ENCODE assay signal across 9 cellular contexts in genomic region chr1:25065246-25066238, GRCh38.
DNase-seq lines count a peak whose midpoint lies in the region; ATAC-seq and TF ChIP-seq lines count a peak whose summit lies in the region.
"Had no signal": no experiment of that assay in that cellular context is flagged by ENCODE, and none has a peak within 500 bp of the region (broad histone marks: within the 10 kb centered on the region; RNA-seq: fewer than 3 reads in every experiment).

No MANE protein-coding gene starts in this region.

- no peak overlapping the region for H3K27ac Mint-ChIP-seq in Caco-2 (ENCODE audit: unreplicated experiment)

- ATAC-seq in RWPE2 (ENCODE audit: low read depth) = no peak
- no peak for ATAC-seq in GM18498 (IDR thresholded peaks at IDR 0.05; ENCODE audit: unreplicated experiment)

- intact Hi-C loops in Caco-2 (cut with micrococcal nuclease; ENCODE audit: unreplicated experiment) = no loop called here

- H3K36me3 ChIP-seq in RWPE2 (ENCODE audit: low read depth) (no peaks in the 10 kb centered on the region), Caco-2 (ENCODE audit: control insufficient read depth, insufficient read depth, low read length) (no peaks in the 10 kb centered on the region)
- H3K36me3 ChIP-seq: cardiac muscle cell had no signal

- H3K4me3 ChIP-seq in RWPE2 (ENCODE audit: severe bottlenecking) = no peak overlapping the region
- no peak overlapping the region for H3K4me3 ChIP-seq in Caco-2 (ENCODE audit: low read depth, low read length)
- H3K4me3 ChIP-seq: cardiac muscle cell had no signal

- H3K4me1 Mint-ChIP-seq in Caco-2 (ENCODE audit: low read depth, unreplicated experiment) = no peaks in the 10 kb centered on the region

- no peaks in the 10 kb centered on the region for H3K9me3 Mint-ChIP-seq in Caco-2 (ENCODE audit: unreplicated experiment)

- no peaks in the 10 kb centered on the region for H3K36me3 Mint-ChIP-seq in Caco-2 (ENCODE audit: insufficient read depth, unreplicated experiment)

- POLR2A ChIA-PET in Caco-2 (lab: Charles Lee) = no interaction called here

- DNase-seq in ELF-1 (ENCODE audit: low read depth, low spot score) (peak; percentile 29), RWPE2 (ENCODE audit: low spot score) (peak; percentile 23), fibroblast of gingiva (ENCODE audit: low read depth) (peak; percentile 6), NCI-H1092 (lab: John Stamatoyannopoulos, UW) (no peak), Caco-2 (no peak)
- peak; percentile 34 to 39 for DNase-seq in stimulated activated CD8-positive, alpha-beta memory T cell treated with anti-CD3 and anti-CD28 coated beads, Interleukin-2, amount 100 ng/mL, for 1 hour (ENCODE audit: low read depth in 2 of 2)
- DNase-seq: stimulated activated CD4-positive, alpha-beta T cell treated with anti-CD3 and anti-CD28 coated beads, Interleukin-2, amount 100 ng/mL, for 48 hours had no signal

- no peak overlapping the region for H3K4me3 Mint-ChIP-seq in Caco-2 (ENCODE audit: unreplicated experiment)

- CTCF ChIA-PET in Caco-2 (lab: Charles Lee) = no interaction called here

- H3K4me1 ChIP-seq in RWPE2 (ENCODE audit: insufficient read depth, poor library complexity, severe bottlenecking) = no peaks in the 10 kb centered on the region
- no peaks in the 10 kb centered on the region for H3K4me1 ChIP-seq in Caco-2

- no peak for TF ChIP-seq CTCF in RWPE2 (IDR thresholded peaks at IDR 0.05; ENCODE audit: poor library complexity, severe bottlenecking)
- TF ChIP-seq CTCF in Caco-2 (IDR thresholded peaks at IDR 0.05; ENCODE audit: insufficient read depth in 1 of 2, low read depth in 1 of 2, low read length in 1 of 2, severe bottlenecking in 1 of 2, unreplicated experiment in 1 of 2) = no peak

- no peak overlapping the region for H3K27ac ChIP-seq in RWPE2 (ENCODE audit: poor library complexity, severe bottlenecking)
- H3K27ac ChIP-seq: cardiac muscle cell had no signal

- H3K27me3 Mint-ChIP-seq in Caco-2 (ENCODE audit: insufficient read depth, unreplicated experiment) = no peaks in the 10 kb centered on the region

- H3K27me3 ChIP-seq in RWPE2 (ENCODE audit: insufficient read depth, poor library complexity, severe bottlenecking) = no peaks in the 10 kb centered on the region
- H3K27me3 ChIP-seq in Caco-2 (replicated peaks; ENCODE audit: control insufficient read depth, insufficient read depth, low read length) = no peaks in the 10 kb centered on the region
- H3K27me3 ChIP-seq: cardiac muscle cell had no signal

- BruUV-seq in Caco-2 (replicated peaks; lab: Mats Ljungman, UMichigan) = no TSS peak

- H3K9me3 ChIP-seq in RWPE2 (ENCODE audit: severe bottlenecking) (no peaks in the 10 kb centered on the region), Caco-2 (no peaks in the 10 kb centered on the region)

Comparison
In these comparisons a context has a peak if more than half of its experiments do, and no peak if none do; other contexts are left out.
1. DNase-seq: peak in ELF-1 (single experiment), RWPE2 (single experiment), fibroblast of gingiva (single experiment) and stimulated activated CD8-positive, alpha-beta memory T cell treated with anti-CD3 and anti-CD28 coated beads, Interleukin-2, amount 100 ng/mL, for 1 hour (2 of 2); none in NCI-H1092 (single experiment) and Caco-2 (0 of 2).